ENCODE assay signal across 25 cellular contexts in the genomic region with DNA sequence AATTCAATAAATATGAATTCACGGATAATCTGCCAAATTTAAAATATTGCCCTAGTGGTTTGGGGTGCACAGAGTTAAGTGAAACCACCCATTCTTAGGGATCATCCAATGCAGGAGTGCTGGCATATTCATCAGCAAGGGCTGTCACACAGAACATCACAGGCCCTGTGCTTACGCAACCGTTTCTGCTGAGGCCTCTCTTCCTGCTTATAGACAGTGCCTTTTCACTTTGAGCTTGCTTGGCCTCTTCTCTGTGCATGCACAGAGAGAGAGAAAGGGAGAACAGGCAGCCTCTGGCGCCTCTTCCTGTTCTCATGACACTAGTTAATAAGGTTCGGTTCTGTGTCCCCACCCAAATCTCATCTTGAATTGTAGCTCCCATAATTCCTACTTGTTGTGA.
"Had no signal": no experiment of that assay in that cellular context is flagged by ENCODE, and none has a peak within 500 bp of the region (broad histone marks: within the 10 kb centered on the region; RNA-seq: fewer than 3 reads in every experiment).

No MANE protein-coding gene starts in this region.

- H3K27me3 ChIP-seq: foreskin keratinocyte, spleen, stomach, transverse colon had no signal

- H3K9ac ChIP-seq: parathyroid adenoma had no signal

- H3K27ac ChIP-seq: coronary artery, foreskin keratinocyte, left ventricle myocardium inferior, lower lobe of right lung, parathyroid adenoma, prostate gland, spleen, stomach, thoracic aorta, transverse colon had no signal

- H3K27me3 Mint-ChIP-seq: stimulated activated naive B cell treated with anti-CD40 and anti-IgM and Interleukin-4, amounts not matched to agents 10 μg/mL and 1 μg/mL and 100 μg/mL, for 72 hours had no signal

- H3K4me3 Mint-ChIP-seq: endodermal cell; immature natural killer cell; naive B cell; nephron; stimulated activated naive B cell treated with anti-CD40 and anti-IgM and Interleukin-4, amounts not matched to agents 10 μg/mL and 1 μg/mL and 100 μg/mL, for 72 hours had no signal

- H3K4me1 Mint-ChIP-seq: immature natural killer cell; naive B cell; stimulated activated naive B cell treated with anti-CD40 and anti-IgM and Interleukin-4, amounts not matched to agents 10 μg/mL and 1 μg/mL and 100 μg/mL, for 72 hours had no signal

- DNase-seq: effector CD4-positive, alpha-beta T cell; endodermal cell; erythroblast; foreskin keratinocyte; immature natural killer cell; kidney; left cardiac atrium; left ventricle myocardium inferior; lower lobe of right lung; mesendoderm; naive B cell; spleen; stimulated activated CD4-positive, alpha-beta T cell treated with anti-CD3 and anti-CD28 coated beads, Interleukin-15, amount 100 ng/mL, for 24 hours; stimulated activated CD4-positive, alpha-beta T cell treated with anti-CD3 and anti-CD28 coated beads, Interleukin-1b, Interleukin-23, amount 100 ng/mL, for 48 hours; stimulated activated CD4-positive, alpha-beta T cell treated with anti-CD3 and anti-CD28 coated beads, Interleukin-4, amount 100 ng/mL, for 24 hours; stimulated activated naive B cell treated with anti-CD40 and anti-IgM and Interleukin-4, amounts not matched to agents 10 μg/mL and 1 μg/mL and 100 μg/mL, for 72 hours; stomach; substantia nigra; transverse colon had no signal

- H3K27ac Mint-ChIP-seq: endodermal cell; immature natural killer cell; nephron; stimulated activated naive B cell treated with anti-CD40 and anti-IgM and Interleukin-4, amounts not matched to agents 10 μg/mL and 1 μg/mL and 100 μg/mL, for 72 hours had no signal

- ATAC-seq: foreskin keratinocyte; left cardiac atrium; lower lobe of right lung; sciatic nerve; stimulated activated naive B cell treated with anti-CD40 and anti-IgM and Interleukin-4, amounts not matched to agents 10 μg/mL and 1 μg/mL and 100 μg/mL, for 72 hours had no signal

- H3K36me3 ChIP-seq: left ventricle myocardium inferior, lower lobe of right lung, prostate gland, spleen, stomach, thoracic aorta, transverse colon had no signal

- H2AFZ ChIP-seq: parathyroid adenoma had no signal

- H3K36me3 Mint-ChIP-seq: immature natural killer cell had no signal

- H3K4me1 ChIP-seq: foreskin keratinocyte, left ventricle myocardium inferior, lower lobe of right lung, parathyroid adenoma, prostate gland, spleen, transverse colon had no signal

- H3K9me3 ChIP-seq: lower lobe of right lung, prostate gland, thoracic aorta, transverse colon had no signal

- H3K79me2 ChIP-seq: parathyroid adenoma had no signal

- H3K4me3 ChIP-seq: coronary artery, left ventricle myocardium inferior, lower lobe of right lung, prostate gland, spleen, stomach, thoracic aorta, transverse colon had no signal
